Comparison of ENCODE assay signal across 10 cellular contexts in the genomic region with DNA sequence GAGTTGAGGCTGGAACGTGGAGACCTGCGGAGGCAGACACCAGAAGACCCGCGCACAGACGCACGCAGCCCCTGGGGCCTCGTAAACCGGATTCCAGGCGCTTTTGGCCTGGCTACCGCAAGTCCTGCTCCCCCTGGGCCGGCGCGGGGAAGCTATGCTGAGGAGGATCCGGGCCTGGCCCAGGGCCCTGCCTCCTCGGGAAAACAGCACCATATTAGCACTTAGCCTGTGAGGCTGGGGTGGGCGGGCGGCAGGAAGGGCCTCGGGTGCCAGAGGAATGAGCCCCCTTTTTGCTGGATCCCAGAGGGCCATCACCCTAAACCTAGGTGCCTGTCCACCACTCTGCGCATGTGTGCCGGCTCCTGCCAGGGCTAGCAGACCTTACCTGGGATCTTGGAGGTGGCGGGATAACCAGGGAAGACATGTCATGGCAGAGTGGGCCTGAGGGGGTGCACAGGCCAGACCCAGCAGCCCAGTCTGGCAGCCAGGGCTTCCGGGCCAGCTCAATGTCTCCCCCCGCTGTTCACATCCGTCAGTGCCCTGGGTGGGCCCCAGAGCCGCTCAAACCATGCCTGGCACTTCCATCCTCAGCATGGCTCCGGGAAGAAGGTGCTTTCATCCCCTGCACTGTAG. TPM values are rescaled to one million over a fixed set of nuclear protein-coding genes. Genes with fewer than 3 reads are reported as not detected.
DNase-seq lines count a peak whose midpoint lies in the region; ATAC-seq, FAIRE-seq and TF ChIP-seq lines count a peak whose summit lies in the region.
"Had no signal": no experiment of that assay in that cellular context is flagged by ENCODE, and none has a peak within 500 bp of the region (broad histone marks: within the 10 kb centered on the region; RNA-seq: fewer than 3 reads in every experiment).

No MANE protein-coding gene starts in this region.

- H3K9me3 ChIP-seq in DND-41 (ENCODE audit: insufficient read depth, low read length, severe bottlenecking) (no peaks in the 10 kb centered on the region), pancreas (no peaks in the 10 kb centered on the region), suprapubic skin (no peaks in the 10 kb centered on the region)
- H3K9me3 ChIP-seq: neutrophil had no signal

- peaks cover 41% of the 10 kb centered on the region for H3K36me3 ChIP-seq in DND-41 (ENCODE audit: insufficient read depth, low read length)
- no peaks in the 10 kb centered on the region for H3K36me3 ChIP-seq in KMS-11 (ENCODE audit: insufficient read depth)
- H3K36me3 ChIP-seq in pancreas = peaks cover 0 to 11% (median 0%) of the 10 kb centered on the region in 3 donors
- peaks cover 39% of the 10 kb centered on the region for H3K36me3 ChIP-seq in suprapubic skin

- no peak for TF ChIP-seq POLR2A in suprapubic skin (IDR thresholded peaks at IDR 0.05)

- DNase-seq in DND-41 (peak; percentile 36), epithelial cell of proximal tubule (ENCODE audit: low read depth) (no peak), pancreas (no peak), NCI-H226 (no peak), HPDE6-E6E7 (ENCODE audit: extremely low spot score) (no peak), suprapubic skin (ENCODE audit: low spot score in 2 of 2) (no peak)

- no peak for FAIRE-seq in pancreas (lab: Jason Lieb, UNC)
- FAIRE-seq: colon had no signal

- H3K4me1 ChIP-seq in DND-41 (ENCODE audit: insufficient read depth, low read length) (peaks cover 3% of the 10 kb centered on the region; the same call in 1 of the 2 replicates), KMS-11 (ENCODE audit: low read depth, poor library complexity, severe bottlenecking) (no peaks in the 10 kb centered on the region), pancreas (no peaks in the 10 kb centered on the region), suprapubic skin (no peaks in the 10 kb centered on the region)

- 84 to 86% methylated on average over 26 of the region's 26 CpGs for WGBS in pancreas, 2 donors
- 85% methylated on average over 13 of the region's 26 CpGs for WGBS in suprapubic skin

- H3K4me2 ChIP-seq in DND-41 (ENCODE audit: insufficient read depth, low read length) = no peak overlapping the region
- H3K4me2 ChIP-seq in KMS-11 = no peak overlapping the region

- peak; percentile 75 for ATAC-seq in DND-41 (ENCODE audit: insufficient read depth, low read depth)
- peak; percentile 22 to 48 (median 46) for ATAC-seq in pancreas
- no peak for ATAC-seq in GM19452 (IDR thresholded peaks at IDR 0.05; ENCODE audit: unreplicated experiment)

- intact Hi-C loops in pancreas (cut with DNase I) = no loop called here

- peaks cover 15% of the 10 kb centered on the region for H3K79me2 ChIP-seq in DND-41 (ENCODE audit: insufficient read depth, low read length)
- no peaks in the 10 kb centered on the region for H3K79me2 ChIP-seq in KMS-11 (ENCODE audit: insufficient read depth, low read depth)

- no peak overlapping the region for H2AFZ ChIP-seq in DND-41 (ENCODE audit: low read depth, low read length)
- no peak overlapping the region for H2AFZ ChIP-seq in KMS-11 (ENCODE audit: low read depth)

- peaks cover 23% of the 10 kb centered on the region for H4K20me1 ChIP-seq in DND-41 (ENCODE audit: insufficient read depth, low read length)
- H4K20me1 ChIP-seq in KMS-11 (ENCODE audit: insufficient read depth) = no peaks in the 10 kb centered on the region

- H3K27me3 ChIP-seq in DND-41 (ENCODE audit: insufficient read depth, low read length, poor library complexity) (no peaks in the 10 kb centered on the region), KMS-11 (ENCODE audit: insufficient read depth, low read depth) (no peaks in the 10 kb centered on the region), pancreas (no peaks in the 10 kb centered on the region), suprapubic skin (no peaks in the 10 kb centered on the region)
- H3K27me3 ChIP-seq: neutrophil had no signal

- H3K27ac ChIP-seq in DND-41 (ENCODE audit: low read length) = no peak overlapping the region
- H3K27ac ChIP-seq in KMS-11 = no peak overlapping the region
- H3K27ac ChIP-seq in pancreas = no peak overlapping the region
- H3K27ac ChIP-seq in suprapubic skin = no peak overlapping the region
- H3K27ac ChIP-seq: neutrophil had no signal

- no peak for TF ChIP-seq EP300 in suprapubic skin (IDR thresholded peaks at IDR 0.05)

- peak; percentile 66 for TF ChIP-seq CTCF in DND-41 (IDR thresholded peaks at IDR 0.05; ENCODE audit: borderline replicate concordance, extremely low read depth, low read length, poor library complexity, severe bottlenecking)
- TF ChIP-seq CTCF in KMS-11 (conservative IDR thresholded peaks at IDR 0.05; ENCODE audit: low read depth, low read length) = peak; percentile 32; the same call in 1 of the 2 replicates
- TF ChIP-seq CTCF in epithelial cell of proximal tubule (conservative IDR thresholded peaks at IDR 0.05; ENCODE audit: low read depth, low read length) = peak; percentile 47
- TF ChIP-seq CTCF in pancreas (IDR thresholded peaks at IDR 0.05) = no peak
- TF ChIP-seq CTCF in suprapubic skin (IDR thresholded peaks at IDR 0.05) = no peak

- H3K4me3 ChIP-seq in DND-41 (ENCODE audit: low read depth in 1 of 2, low read length in 2 of 2) (no peak overlapping the region), KMS-11 (IDR thresholded peaks at IDR 0.05; ENCODE audit: insufficient read depth, low read depth, low read length) (no peak overlapping the region), epithelial cell of proximal tubule (ENCODE audit: low read depth, low read length) (no peak overlapping the region), pancreas (no peak overlapping the region), suprapubic skin (no peak overlapping the region)

- H3K9ac ChIP-seq in DND-41 (ENCODE audit: low read depth, low read length) = no peak overlapping the region
- H3K9ac ChIP-seq in KMS-11 = no peak overlapping the region

RNA-seq across cellular contexts. Expression of a gene that starts 7.3 kb away (rescaled TPM):
- total RNA-seq in epithelial cell of proximal tubule (49.8 and 95.5 TPM in 2 replicates), pancreas (10 to 100 TPM; 25.0 to 38.9 (median 32.4) TPM), suprapubic skin (10 to 100 TPM; 30.6 to 55.3 (median 41.1) TPM)
- 10 to 100 TPM; 52.0 to 63.4 TPM for polyA plus RNA-seq in pancreas

RNA-seq across cellular contexts. Expression of a gene that starts 13.1 kb away (rescaled TPM):
- total RNA-seq in epithelial cell of proximal tubule (5.6 and 16.1 TPM in 2 replicates), pancreas (1 to 10 TPM in 4 of 6 donors, under 1 TPM in 2; 0.43 to 5.2 (median 1.8) TPM), suprapubic skin (10 to 100 TPM; 19.9 to 31.6 (median 24.2) TPM)
- polyA plus RNA-seq in pancreas = 10 to 100 TPM; 11.3 to 38.8 TPM

RNA-seq across cellular contexts. Expression of a gene that starts 22.8 kb away (rescaled TPM):
- total RNA-seq in epithelial cell of proximal tubule (58.9 and 59.0 TPM in 2 replicates), pancreas (10 to 100 TPM; 32.1 to 54.8 (median 36.9) TPM), suprapubic skin (10 to 100 TPM; 40.4 to 65.7 (median 57.8) TPM)
- polyA plus RNA-seq in pancreas = 10 to 100 TPM; 60.3 to 87.3 TPM

RNA-seq across cellular contexts. Expression of a gene that starts 25.7 kb away (rescaled TPM):
- total RNA-seq in epithelial cell of proximal tubule = 3.3 and 4.4 TPM in 2 replicates
- total RNA-seq in pancreas = 10 to 100 TPM in 2 of 6 donors, 1 to 10 TPM in 4; 3.5 to 21.8 (median 7.0) TPM
- 10 to 100 TPM in 1 of 2 donors, 1 to 10 TPM in 1; 7.7 to 11.4 TPM for polyA plus RNA-seq in pancreas
- 10 to 100 TPM; 18.0 to 40.1 (median 32.8) TPM for total RNA-seq in suprapubic skin

RNA-seq across cellular contexts. Expression of a gene that starts 45.6 kb away (rescaled TPM):
- total RNA-seq in epithelial cell of proximal tubule (10.0 and 12.5 TPM in 2 replicates), pancreas (1 to 10 TPM; 4.4 to 8.5 (median 6.0) TPM), suprapubic skin (1 to 10 TPM; 6.1 to 8.9 (median 7.9) TPM)
- polyA plus RNA-seq in pancreas = 1 to 10 TPM; 4.6 to 6.4 TPM

Comparison
In these comparisons a context has a peak if more than half of its experiments do, and no peak if none do; other contexts are left out.
1. CTCF ChIP-seq: peak in DND-41 (single experiment), KMS-11 (single experiment) and epithelial cell of proximal tubule (single experiment); none in pancreas (0 of 4) and suprapubic skin (0 of 2).